ENCODE assay signal across 8 cellular contexts in the genomic region with DNA sequence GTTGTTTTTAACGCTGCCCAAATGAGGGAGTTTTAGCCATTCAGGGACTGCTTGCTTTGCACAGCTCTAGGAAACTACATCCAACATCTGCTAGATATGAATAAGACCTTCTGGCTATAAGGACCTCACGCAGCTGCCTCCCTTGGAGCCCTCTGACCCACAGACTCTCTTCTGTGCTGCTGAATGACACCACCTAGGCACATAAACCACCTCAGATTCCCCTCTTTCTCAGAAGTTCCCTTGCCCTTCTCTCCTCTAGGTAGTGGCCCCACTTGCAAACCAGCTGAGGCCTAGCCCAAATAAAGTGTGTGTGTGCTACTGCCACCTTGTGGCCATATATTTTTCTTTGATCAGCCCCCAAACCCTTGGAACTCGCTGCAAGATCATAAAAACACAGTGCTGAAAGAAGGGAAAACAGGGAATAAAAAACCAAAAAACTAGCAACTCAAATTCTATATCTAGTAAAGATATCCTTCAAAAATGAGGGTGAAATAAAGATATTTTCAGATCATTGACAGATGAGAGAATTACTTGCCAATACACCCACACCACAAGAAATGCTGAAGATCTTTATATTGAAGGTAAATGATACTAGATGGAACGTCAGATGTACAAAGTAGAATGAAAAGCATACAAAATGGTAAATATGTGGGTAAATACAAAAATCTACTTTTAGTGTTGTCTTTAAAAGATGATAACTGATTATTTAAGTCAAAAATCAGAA.
A peak's percentile ranks its signal among the peaks of the same experiment; 100 is the strongest.
DNase-seq lines count a peak whose midpoint lies in the region; ATAC-seq and TF ChIP-seq lines count a peak whose summit lies in the region.

No MANE protein-coding gene starts in this region.

- intact Hi-C loops in CD4-positive, alpha-beta T cell (cut with DNase I, micrococcal nuclease): loop anchor here (1.0 to 10.0 kb wide), 6 partner anchors 1318 to 1702 kb away; no protein-coding TSS in a partner anchor
- intact Hi-C loops in head of caudate nucleus (cut with DNase I): no loop called here

- peak; percentile 2 to 37 (median 4) for DNase-seq in CD4-positive, alpha-beta T cell
- peak; percentile 6 for DNase-seq in NOMO-1 treated with dmso at 0.1 percent for 144 hours (lab: John Stamatoyannopoulos, UW; ENCODE audit: unreplicated experiment)
- DNase-seq in activated T-cell treated with anti-CD3 and anti-CD28 coated beads, Interleukin-2, amount 50 U/mL, for 1 hour: peak; percentile 24
- DNase-seq in head of caudate nucleus: peak in 27 of 42 donors; percentile 6 to 74 (median 36)
- peak; percentile 14 for DNase-seq in putamen (ENCODE audit: low spot score)
- DNase-seq in DMS114 treated with DMSO at 0.1 percent for 48 hours (lab: John Stamatoyannopoulos, UW; ENCODE audit: unreplicated experiment): no peak

- peak; percentile 51 for ATAC-seq in CD4-positive, alpha-beta T cell (ENCODE audit: poor library complexity)
- ATAC-seq in GM18870 (IDR thresholded peaks at IDR 0.05; ENCODE audit: unreplicated experiment): peak; percentile 93
- peak; percentile 87 for ATAC-seq in HG03039 (IDR thresholded peaks at IDR 0.05; ENCODE audit: unreplicated experiment)

- H3K27ac ChIP-seq in CD4-positive, alpha-beta T cell (ENCODE audit: low read depth, low read length): no peak overlapping the region

- no peaks in the 10 kb centered on the region for H3K9me3 ChIP-seq in CD4-positive, alpha-beta T cell (ENCODE audit: control insufficient read depth, low read length)

- H3K36me3 Mint-ChIP-seq in CD4-positive, alpha-beta T cell (ENCODE audit: low read depth): no peaks in the 10 kb centered on the region

- CTCF ChIA-PET in CD4-positive, alpha-beta T cell (lab: Charles Lee): interaction anchor here (0.9 to 1.5 kb wide), 2 partner anchors 1701 to 1702 kb away, joined by 3 to 5 read pairs; no protein-coding TSS in a partner anchor

- no peak overlapping the region for H3K4me3 Mint-ChIP-seq in CD4-positive, alpha-beta T cell

- H3K27ac Mint-ChIP-seq in CD4-positive, alpha-beta T cell: no peak overlapping the region

- POLR2A ChIA-PET in CD4-positive, alpha-beta T cell (lab: Charles Lee): no interaction called here

- no peaks in the 10 kb centered on the region for H3K27me3 ChIP-seq in CD4-positive, alpha-beta T cell (ENCODE audit: control insufficient read depth, insufficient read depth, low read length)

- no peaks in the 10 kb centered on the region for H3K27me3 Mint-ChIP-seq in CD4-positive, alpha-beta T cell

- H3K4me1 Mint-ChIP-seq in CD4-positive, alpha-beta T cell (ENCODE audit: low read depth): no peaks in the 10 kb centered on the region

- no peaks in the 10 kb centered on the region for H3K9me3 Mint-ChIP-seq in CD4-positive, alpha-beta T cell

- TF ChIP-seq CTCF in CD4-positive, alpha-beta T cell (IDR thresholded peaks at IDR 0.05): peak; percentile 72
